In genomic region chr9:86280580-86280979, GRCh38 we compare ENCODE assay signal across 11 cellular contexts. TPM values are rescaled to one million over a fixed set of nuclear protein-coding genes. Genes with fewer than 3 reads are reported as not detected.
DNase-seq lines count a peak whose midpoint lies in the region; ATAC-seq and TF ChIP-seq lines count a peak whose summit lies in the region.
"Had no signal": no experiment of that assay in that cellular context is flagged by ENCODE, and none has a peak within 500 bp of the region (broad histone marks: within the 10 kb centered on the region; RNA-seq: fewer than 3 reads in every experiment).

No MANE protein-coding gene starts in this region.

- H3K79me2 ChIP-seq in SU-DHL-6 (ENCODE audit: insufficient read depth, low read length) (peaks cover 49% of the 10 kb centered on the region), hepatocyte (peaks cover 59% of the 10 kb centered on the region), smooth muscle cell (ENCODE audit: low read depth) (peaks cover 52% of the 10 kb centered on the region)

- no peaks in the 10 kb centered on the region for H3K9me2 ChIP-seq in SU-DHL-6 (replicated peaks; ENCODE audit: insufficient read depth, low read length)
- H3K9me2 ChIP-seq in hepatocyte (replicated peaks; ENCODE audit: insufficient read depth): no peaks in the 10 kb centered on the region

- H3K4me3 ChIP-seq in SU-DHL-6 (ENCODE audit: insufficient read depth, low read length, poor library complexity, severe bottlenecking) (no peak overlapping the region), hepatocyte (no peak overlapping the region), smooth muscle cell (peak overlapping the region; percentile 89)

- no peaks in the 10 kb centered on the region for H3K9me3 Mint-ChIP-seq in activated T-cell treated with anti-CD3 and anti-CD28 coated beads, Interleukin-2, amount 50 U/mL, for 72 hours

- 96% methylated on average over 6 of the region's 7 CpGs for WGBS in hepatocyte (ENCODE audit: low lambda C conversion rate, missing lambda C conversion rate)
- 94% methylated on average over 7 of the region's 7 CpGs for WGBS in smooth muscle cell (ENCODE audit: low lambda C conversion rate)

- H3F3A ChIP-seq in SU-DHL-6 (ENCODE audit: insufficient read depth) (peaks cover 6% of the 10 kb centered on the region; the same call in 1 of the 2 replicates), smooth muscle cell (ENCODE audit: low read depth) (no peaks in the 10 kb centered on the region)

- H4K20me1 ChIP-seq in SU-DHL-6 (ENCODE audit: low read depth, low read length) (no peaks in the 10 kb centered on the region), hepatocyte (ENCODE audit: insufficient read depth, poor library complexity, severe bottlenecking) (peaks cover 11% of the 10 kb centered on the region), smooth muscle cell (ENCODE audit: low read depth) (peaks cover 38% of the 10 kb centered on the region)

- ATAC-seq in activated T-cell treated with anti-CD3 and anti-CD28 coated beads, Interleukin-2, amount 50 U/mL, for 72 hours (replicated peaks in 1 of 2): no peak
- ATAC-seq in activated CD4-positive, CD25-positive, alpha-beta regulatory T cell treated with anti-CD3 and anti-CD28 coated beads, Interleukin-2, amount 50 U/mL, for 24 hours: no peak

- H3K4me3 Mint-ChIP-seq in activated T-cell treated with anti-CD3 and anti-CD28 coated beads, Interleukin-2, amount 50 U/mL, for 72 hours: peak overlapping the region; percentile 93 to 95

- peak overlapping the region; percentile 46 for H3K27ac Mint-ChIP-seq in activated T-cell treated with anti-CD3 and anti-CD28 coated beads, Interleukin-2, amount 50 U/mL, for 72 hours

- peaks cover 0 to 6% of the 10 kb centered on the region in 2 donors for H3K36me3 Mint-ChIP-seq in activated T-cell treated with anti-CD3 and anti-CD28 coated beads, Interleukin-2, amount 50 U/mL, for 72 hours (ENCODE audit: insufficient read depth in 2 of 2)

- no peak for TF ChIP-seq CTCF in SU-DHL-6 (IDR thresholded peaks at IDR 0.05; ENCODE audit: insufficient read depth, low read length, poor library complexity, severe bottlenecking)
- TF ChIP-seq CTCF in hepatocyte (IDR thresholded peaks at IDR 0.05; ENCODE audit: poor library complexity): no peak
- TF ChIP-seq CTCF in smooth muscle cell (IDR thresholded peaks at IDR 0.05; ENCODE audit: borderline replicate concordance, insufficient read depth, poor library complexity, severe bottlenecking): no peak

- H3K4me1 ChIP-seq in hepatocyte (ENCODE audit: insufficient read depth) (peaks cover 25% of the 10 kb centered on the region), smooth muscle cell (ENCODE audit: low read depth) (peaks cover 12% of the 10 kb centered on the region)

- H3K9me3 ChIP-seq in SU-DHL-6 (ENCODE audit: insufficient read depth, low read length) (no peaks in the 10 kb centered on the region), hepatocyte (ENCODE audit: low read depth) (no peaks in the 10 kb centered on the region), smooth muscle cell (replicated peaks; ENCODE audit: low read depth) (no peaks in the 10 kb centered on the region)
- H3K9me3 ChIP-seq: neutrophil had no signal

- no peak for DNase-seq in activated T-cell treated with anti-CD3 and anti-CD28 coated beads, Interleukin-2, amount 50 U/mL, for 72 hours
- no peak for DNase-seq in activated T-cell treated with anti-CD3 and anti-CD28 coated beads, Interleukin-2, amount 50 U/mL, for 1 hour
- DNase-seq in hepatocyte (ENCODE audit: low spot score): no peak
- no peak for DNase-seq in smooth muscle cell (lab: John Stamatoyannopoulos, UW; ENCODE audit: unreplicated experiment)
- no peak for DNase-seq in DMS53 (lab: John Stamatoyannopoulos, UW)
- no peak for DNase-seq in NCI-H128 (lab: John Stamatoyannopoulos, UW; ENCODE audit: unreplicated experiment)
- DNase-seq: activated CD4-positive, CD25-positive, alpha-beta regulatory T cell treated with anti-CD3 and anti-CD28 coated beads, Interleukin-2, amount 50 U/mL, for 72 hours; caudate nucleus had no signal

- H3K4me2 ChIP-seq in SU-DHL-6 (ENCODE audit: low read depth, low read length, poor library complexity, severe bottlenecking): peak overlapping the region; percentile 92
- H3K4me2 ChIP-seq in hepatocyte: peak overlapping the region; percentile 83
- H3K4me2 ChIP-seq in smooth muscle cell: no peak overlapping the region

- no peaks in the 10 kb centered on the region for H3K27me3 ChIP-seq in SU-DHL-6 (ENCODE audit: low read length)
- no peaks in the 10 kb centered on the region for H3K27me3 ChIP-seq in hepatocyte
- no peaks in the 10 kb centered on the region for H3K27me3 ChIP-seq in smooth muscle cell (ENCODE audit: low read depth)
- H3K27me3 ChIP-seq: neutrophil had no signal

- H2AFZ ChIP-seq in SU-DHL-6 (ENCODE audit: low read depth, low read length, severe bottlenecking) (no peak overlapping the region), hepatocyte (no peak overlapping the region), smooth muscle cell (ENCODE audit: low read depth) (no peak overlapping the region)

- H3K9ac ChIP-seq in SU-DHL-6 (ENCODE audit: low read length): peak overlapping the region; percentile 67; the same call in 1 of the 2 replicates
- H3K9ac ChIP-seq in smooth muscle cell (ENCODE audit: low read depth): no peak overlapping the region

- no peaks in the 10 kb centered on the region for H3K27me3 Mint-ChIP-seq in activated T-cell treated with anti-CD3 and anti-CD28 coated beads, Interleukin-2, amount 50 U/mL, for 72 hours (ENCODE audit: low read depth)

- H3K36me3 ChIP-seq in SU-DHL-6 (ENCODE audit: low read length) (no peaks in the 10 kb centered on the region), hepatocyte (replicated peaks; ENCODE audit: insufficient read depth, low read depth) (no peaks in the 10 kb centered on the region), smooth muscle cell (ENCODE audit: low read depth) (no peaks in the 10 kb centered on the region)

- peaks cover 45% of the 10 kb centered on the region for H3K4me1 Mint-ChIP-seq in activated T-cell treated with anti-CD3 and anti-CD28 coated beads, Interleukin-2, amount 50 U/mL, for 72 hours (ENCODE audit: low read depth)

- no peak overlapping the region for H3K27ac ChIP-seq in SU-DHL-6 (ENCODE audit: low read depth, low read length)
- H3K27ac ChIP-seq in hepatocyte: no peak overlapping the region
- H3K27ac ChIP-seq in smooth muscle cell (ENCODE audit: low read depth): no peak overlapping the region
- H3K27ac ChIP-seq: neutrophil had no signal

RNA-seq across cellular contexts. Expression of gene ISCA1, which starts 1.8 kb away (rescaled TPM):
- 10 to 100 TPM; 21.7 to 24.1 TPM for total RNA-seq in activated T-cell treated with anti-CD3 and anti-CD28 coated beads, Interleukin-2, amount 50 U/mL, for 72 hours
- total RNA-seq in hepatocyte: 50.6 and 57.1 TPM in 2 replicates
- polyA plus RNA-seq in hepatocyte: 34.2 and 38.5 TPM in 2 replicates
- 36.8 and 38.9 TPM in 2 replicates for total RNA-seq in smooth muscle cell
- 19.8 and 25.3 TPM in 2 replicates for polyA plus RNA-seq in smooth muscle cell

RNA-seq across cellular contexts. Expression of gene C9orf153, which starts 21.1 kb away (rescaled TPM):
- under 1 TPM in 1 of 2 donors, not detected in 1; 0.21 TPM for total RNA-seq in activated T-cell treated with anti-CD3 and anti-CD28 coated beads, Interleukin-2, amount 50 U/mL, for 72 hours
- not detected in 2 replicates for total RNA-seq in hepatocyte
- polyA plus RNA-seq in hepatocyte: not detected in 2 replicates
- total RNA-seq in smooth muscle cell: 0.63 and 1.1 TPM in 2 replicates
- 0.69 TPM in 1 of 2 replicates, not detected in the other for polyA plus RNA-seq in smooth muscle cell
